ENCODE assay signal across 8 cellular contexts in the genomic region with DNA sequence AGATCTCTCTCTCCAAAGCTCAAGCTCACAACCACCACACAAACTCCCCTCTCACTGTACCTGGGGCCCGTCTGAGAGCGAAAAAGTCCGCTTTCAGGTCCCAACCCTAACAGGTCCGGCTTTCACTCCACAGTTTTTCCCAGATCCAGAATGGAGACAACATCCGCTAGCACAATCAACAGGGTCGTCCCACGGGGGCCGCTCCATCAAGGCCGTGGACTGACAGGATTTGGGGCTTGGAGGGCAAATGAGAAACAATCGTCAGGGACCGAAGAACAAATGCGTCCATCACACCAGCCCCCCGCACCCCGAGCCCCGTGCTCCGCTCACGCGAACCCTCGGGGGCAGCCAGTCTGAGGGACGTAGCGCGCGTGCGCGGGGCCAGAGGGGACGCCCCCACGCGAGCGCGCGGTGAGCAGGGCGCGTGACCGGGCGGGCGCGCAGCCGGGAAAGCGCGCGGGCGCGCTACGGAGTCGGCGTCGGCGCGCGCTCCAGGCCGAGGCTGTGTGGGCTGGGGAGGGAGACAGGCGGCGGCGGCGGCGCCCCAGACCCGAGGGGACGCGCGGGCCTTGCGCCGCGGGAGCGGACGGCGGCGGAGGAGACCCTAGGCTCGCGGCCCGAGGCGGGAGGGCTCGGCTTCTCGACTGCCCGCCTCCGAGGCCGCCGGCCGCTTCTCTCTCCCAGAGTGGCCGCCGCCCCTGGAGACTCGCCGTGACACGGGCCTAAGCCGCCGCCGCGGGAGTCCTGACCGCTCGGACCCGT. TPM values are rescaled to one million over a fixed set of nuclear protein-coding genes. Genes with fewer than 3 reads are reported as not detected.
DNase-seq lines count a peak whose midpoint lies in the region; ATAC-seq, FAIRE-seq and TF ChIP-seq lines count a peak whose summit lies in the region.

SLK (plus strand) TSS at position 470 of the 762 bp plus-strand sequence. CDS start 606 bp downstream, outside the sequence.

- intact Hi-C loops in aorta (cut with DNase I): loop anchor here (1.0 to 5.0 kb wide), 3 partner anchors 48 to 154 kb away; partner anchors contain the start of gene STN1 (in 1 of the 2)

- H3K27me3 ChIP-seq in astrocyte (ENCODE audit: insufficient read depth, low read length) (no peaks in the 10 kb centered on the region), aorta (ENCODE audit: control insufficient read depth in 1 of 2, insufficient read depth in 2 of 2, low read length in 1 of 2) (no peaks in the 10 kb centered on the region)

- no peaks in the 10 kb centered on the region for H3K9me3 ChIP-seq in astrocyte (ENCODE audit: insufficient read depth, low read depth, low read length)
- no peaks in the 10 kb centered on the region for H3K9me3 ChIP-seq in aorta (ENCODE audit: control insufficient read depth, low read length)

- H3K36me3 Mint-ChIP-seq in astrocyte (ENCODE audit: low read depth, unreplicated experiment): no peaks in the 10 kb centered on the region

- FAIRE-seq in astrocyte (lab: Jason Lieb, UNC): no peak

- in situ Hi-C loops in GM13977 (cut with MboI; ENCODE audit: low pct_unique_long_range_greater_than_20kb, low sequenced_read_pairs, unreplicated experiment): no loop called here

- H3K27me3 Mint-ChIP-seq in astrocyte (ENCODE audit: low read depth, unreplicated experiment): no peaks in the 10 kb centered on the region

- H4K20me1 ChIP-seq in astrocyte (ENCODE audit: insufficient read depth, low read length): peaks cover 38% of the 10 kb centered on the region

- H3K36me3 ChIP-seq in astrocyte (ENCODE audit: insufficient read depth, low read length) (no peaks in the 10 kb centered on the region), aorta (ENCODE audit: control insufficient read depth in 1 of 2, insufficient read depth in 2 of 2, low read length in 1 of 2) (no peaks in the 10 kb centered on the region)

- DNase-seq in GM13977 (ENCODE audit: low spot score) (peak; percentile 93), NCI-H128 (lab: John Stamatoyannopoulos, UW; ENCODE audit: unreplicated experiment) (peak; percentile 76), T-helper 9 cell (peak; percentile 75), astrocyte (ENCODE audit: low read depth) (peak; percentile 72), hepatic stellate cell (ENCODE audit: low spot score) (peak; percentile 93), retina (peak; percentile 90), aorta (peak; percentile 89 to 94)

- no peaks in the 10 kb centered on the region for H3K9me3 Mint-ChIP-seq in astrocyte (ENCODE audit: unreplicated experiment)

- H3K4me2 ChIP-seq in astrocyte (ENCODE audit: low read length): peak within 1 kb of the TSS; percentile 94

- TF ChIP-seq CTCF in GM13977 (IDR thresholded peaks at IDR 0.05; ENCODE audit: extremely low read depth, insufficient read depth, missing control alignments) (no peak), astrocyte (IDR thresholded peaks at IDR 0.05; ENCODE audit: insufficient read depth, low read depth, low read length) (no peak)

- H3K4me3 ChIP-seq in astrocyte (ENCODE audit: insufficient read depth, low read depth, low read length) (peak within 1 kb of the TSS; percentile 99), aorta (ENCODE audit: low read length in 2 of 2) (peak within 1 kb of the TSS; percentile 87 to 100)

- H3K4me1 ChIP-seq in astrocyte (ENCODE audit: insufficient read depth, low read length) (peaks cover 9% of the 10 kb centered on the region), aorta (ENCODE audit: control insufficient read depth in 1 of 2, insufficient read depth in 2 of 2, low read length in 2 of 2) (peaks cover 0 to 4% of the 10 kb centered on the region in 2 donors)

- H3K4me3 Mint-ChIP-seq in astrocyte (ENCODE audit: unreplicated experiment): peak within 1 kb of the TSS; percentile 97

- H3K27ac ChIP-seq in astrocyte (ENCODE audit: low read depth, low read length) (peak within 1 kb of the TSS; percentile 77), aorta (ENCODE audit: low read depth in 1 of 2, low read length in 2 of 2) (peak within 1 kb of the TSS; percentile 80 to 93)

- H3K79me2 ChIP-seq in astrocyte (ENCODE audit: insufficient read depth, low read length): peaks cover 47% of the 10 kb centered on the region

- H2AFZ ChIP-seq in astrocyte (ENCODE audit: low read depth, low read length): peak within 1 kb of the TSS; percentile 98

- ATAC-seq in HG02678 (IDR thresholded peaks at IDR 0.05; ENCODE audit: unreplicated experiment) (peak; percentile 81), aorta (ENCODE audit: low FRiP score) (peak; percentile 95)

- WGBS in aorta, 2 donors: 1% methylated on average over 52 to 90 of the region's 90 CpGs

- peaks cover 13% of the 10 kb centered on the region for H3K4me1 Mint-ChIP-seq in astrocyte (ENCODE audit: low read depth, unreplicated experiment)

- H3K9ac ChIP-seq in astrocyte (ENCODE audit: low read length): peak within 1 kb of the TSS; percentile 96

- peak within 1 kb of the TSS; percentile 92 for H3K27ac Mint-ChIP-seq in astrocyte (ENCODE audit: unreplicated experiment)

RNA-seq across cellular contexts. Expression of gene SLK, which starts in this region (rescaled TPM):
- total RNA-seq in astrocyte (24.9 and 27.5 TPM in 2 replicates), aorta (10 to 100 TPM; 47.0 to 50.2 TPM)
- 10 to 100 TPM; 16.0 to 19.7 TPM for polyA plus RNA-seq in aorta

Comparison
In these comparisons a context has a peak if more than half of its experiments do, and no peak if none do; other contexts are left out.
1. Peak in every context shown above with its lines: DNase-seq, ATAC-seq, H3K4me3 ChIP-seq and H3K27ac ChIP-seq.